ENCODE assay signal across 10 cellular contexts in genomic region chr6:135866445-135867143, GRCh38.
"Had no signal": no experiment of that assay in that cellular context is flagged by ENCODE, and none has a peak within 500 bp of the region (broad histone marks: within the 10 kb centered on the region; RNA-seq: fewer than 3 reads in every experiment).

No MANE protein-coding gene starts in this region.

- H3K27ac ChIP-seq: gastroesophageal sphincter, tibial nerve, WERI-Rb-1 had no signal

- H3K4me1 ChIP-seq: gastroesophageal sphincter had no signal

- H3K27me3 ChIP-seq: gastroesophageal sphincter, tibial nerve had no signal

- ATAC-seq: gastroesophageal sphincter; natural killer cell; stimulated activated effector memory CD8-positive, alpha-beta T cell treated with anti-CD3 and anti-CD28 coated beads, Interleukin-12 subunit alpha, Interleukin-12 subunit beta, amount 100 ng/mL, for 72 hours had no signal

- H3K9me3 ChIP-seq: gastroesophageal sphincter had no signal

- H3K4me3 ChIP-seq: gastroesophageal sphincter, tibial nerve had no signal

- H3K36me3 ChIP-seq: gastroesophageal sphincter, tibial nerve, WERI-Rb-1 had no signal

- DNase-seq: activated CD4-positive, alpha-beta T cell treated with anti-CD3 and anti-CD28 coated beads for 4 hours; activated naive CD4-positive, alpha-beta T cell treated with Interleukin-2 at 50 U/mL for 16 hours; hippocampal formation; kidney glomerular epithelial cell; natural killer cell; T-helper 9 cell; WERI-Rb-1 had no signal
